In the genomic region with DNA sequence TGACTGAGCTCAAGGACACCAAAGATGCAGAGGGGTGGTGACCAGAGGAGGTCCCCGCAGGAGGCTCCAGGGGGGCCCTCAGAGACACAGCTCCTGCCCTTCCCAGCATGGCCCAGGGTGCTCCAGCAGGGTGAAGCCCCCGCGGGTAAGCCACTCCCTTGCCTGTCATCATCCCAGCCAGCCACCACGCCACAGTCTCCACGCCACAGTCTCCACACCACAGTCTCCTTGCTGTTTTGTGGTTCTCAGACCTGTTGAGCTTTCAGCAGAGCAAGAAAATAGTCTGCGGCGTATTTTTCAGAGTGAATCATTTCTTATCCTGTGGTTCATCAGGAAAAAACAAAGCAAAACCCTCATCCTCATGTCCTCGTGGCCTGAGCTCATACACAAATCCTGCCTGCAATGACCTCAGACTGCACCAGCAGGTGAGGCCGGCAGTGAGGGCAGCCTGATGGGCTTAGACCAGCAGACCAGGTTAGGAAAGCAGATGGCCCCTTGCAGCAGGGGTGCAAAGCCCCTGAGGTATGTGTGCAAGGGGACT, we compare ENCODE assay signal across 12 cellular contexts. TPM values are rescaled to one million over a fixed set of nuclear protein-coding genes. Genes with fewer than 3 reads are reported as not detected.
DNase-seq lines count a peak whose midpoint lies in the region; ATAC-seq, FAIRE-seq and TF ChIP-seq lines count a peak whose summit lies in the region.
"Had no signal": no experiment of that assay in that cellular context is flagged by ENCODE, and none has a peak within 500 bp of the region (broad histone marks: within the 10 kb centered on the region; RNA-seq: fewer than 3 reads in every experiment).

No MANE protein-coding gene starts in this region.

- no peak overlapping the region for H3K4me3 ChIP-seq in fibroblast of villous mesenchyme (ENCODE audit: low read depth, low read length)
- H3K4me3 ChIP-seq: prostate gland, tibial nerve had no signal

- TF ChIP-seq CTCF in fibroblast of villous mesenchyme (IDR thresholded peaks at IDR 0.05; ENCODE audit: insufficient read depth, low read depth, low read length), result no peak

- H3K27ac Mint-ChIP-seq in activated T-helper 17 cell treated with anti-CD3 and anti-CD28 coated beads, Interleukin-2, amount 50 U/mL, for 72 hours, result peak overlapping the region; percentile 62

- no peak for TF ChIP-seq POLR2A in GM12891 (IDR thresholded peaks at IDR 0.05; ENCODE audit: low read depth, low read length)

- H3K36me3 Mint-ChIP-seq in activated T-helper 17 cell treated with anti-CD3 and anti-CD28 coated beads, Interleukin-2, amount 50 U/mL, for 72 hours (ENCODE audit: low read depth), result no peaks in the 10 kb centered on the region

- no peaks in the 10 kb centered on the region for H3K27me3 Mint-ChIP-seq in activated T-helper 17 cell treated with anti-CD3 and anti-CD28 coated beads, Interleukin-2, amount 50 U/mL, for 72 hours

- peaks cover 26% of the 10 kb centered on the region for H3K4me1 Mint-ChIP-seq in activated T-helper 17 cell treated with anti-CD3 and anti-CD28 coated beads, Interleukin-2, amount 50 U/mL, for 72 hours

- H3K4me3 Mint-ChIP-seq in activated T-helper 17 cell treated with anti-CD3 and anti-CD28 coated beads, Interleukin-2, amount 50 U/mL, for 72 hours, result peak overlapping the region; percentile 38

- FAIRE-seq in GM12891 (lab: Jason Lieb, UNC), result no peak

- DNase-seq in activated T-cell treated with anti-CD3 and anti-CD28 coated beads for 1 hour (ENCODE audit: low read depth) (peak; percentile 35), activated T-cell treated with anti-CD3 and anti-CD28 coated beads for 4 hours (no peak), fibroblast of villous mesenchyme (ENCODE audit: low read depth) (peak; percentile 48), GM12891 (ENCODE audit: insufficient read length, low spot score) (no peak), NCI-H1105 (lab: John Stamatoyannopoulos, UW) (no peak)
- peak; percentile 12 to 44 (median 26) for DNase-seq in stimulated activated naive CD4-positive, alpha-beta T cell (lab: John Stamatoyannopoulos, UW)
- DNase-seq: NCI-H2081 treated with DMSO at 0.1 percent for 48 hours had no signal

- peak; percentile 71 for ATAC-seq in activated T-helper 17 cell treated with anti-CD3 and anti-CD28 coated beads, Interleukin-2, amount 50 U/mL, for 72 hours (replicated peaks)
- ATAC-seq in GM21367 (IDR thresholded peaks at IDR 0.05; ENCODE audit: unreplicated experiment), result no peak
- ATAC-seq: SK-N-SH treated with all-trans-retinoic acid at 6 μM for 48 hours had no signal

- H3K9me3 Mint-ChIP-seq in activated T-helper 17 cell treated with anti-CD3 and anti-CD28 coated beads, Interleukin-2, amount 50 U/mL, for 72 hours, result no peaks in the 10 kb centered on the region

TF ChIP-seq in GM12891, 5 proteins besides CTCF, POLR2A, EP300 and RAD21:
- TF ChIP-seq PAX5 (IDR thresholded peaks at IDR 0.05; ENCODE audit: insufficient read depth, low read length, severe bottlenecking), result no peak
- TF ChIP-seq POLR2AphosphoS5 (IDR thresholded peaks at IDR 0.05; ENCODE audit: low read depth, low read length), result no peak
- no peak for TF ChIP-seq POU2F2 (IDR thresholded peaks at IDR 0.05; ENCODE audit: low read depth, low read length)

RNA-seq across cellular contexts. Expression of a gene that starts 25.7 kb away (rescaled TPM):
- total RNA-seq in activated T-helper 17 cell treated with anti-CD3 and anti-CD28 coated beads, Interleukin-2, amount 50 U/mL, for 72 hours, result 1 to 10 TPM; 3.1 to 8.2 TPM
- total RNA-seq in fibroblast of villous mesenchyme, result 0.43 and 0.97 TPM in 2 replicates
- 2.5 TPM for polyA plus RNA-seq in GM12891 (2012; ENCODE audit: low read depth, missing spikeins)

Comparison
In these comparisons a context has a peak if more than half of its experiments do, and no peak if none do; other contexts are left out.
1. DNase-seq: peak in activated T-cell treated with anti-CD3 and anti-CD28 coated beads for 1 hour (single experiment), fibroblast of villous mesenchyme (single experiment) and stimulated activated naive CD4-positive, alpha-beta T cell (6 of 6); none in activated T-cell treated with anti-CD3 and anti-CD28 coated beads for 4 hours (single experiment), GM12891 (single experiment) and NCI-H1105 (single experiment).